ENCODE assay signal across 3 cellular contexts in the genomic region with DNA sequence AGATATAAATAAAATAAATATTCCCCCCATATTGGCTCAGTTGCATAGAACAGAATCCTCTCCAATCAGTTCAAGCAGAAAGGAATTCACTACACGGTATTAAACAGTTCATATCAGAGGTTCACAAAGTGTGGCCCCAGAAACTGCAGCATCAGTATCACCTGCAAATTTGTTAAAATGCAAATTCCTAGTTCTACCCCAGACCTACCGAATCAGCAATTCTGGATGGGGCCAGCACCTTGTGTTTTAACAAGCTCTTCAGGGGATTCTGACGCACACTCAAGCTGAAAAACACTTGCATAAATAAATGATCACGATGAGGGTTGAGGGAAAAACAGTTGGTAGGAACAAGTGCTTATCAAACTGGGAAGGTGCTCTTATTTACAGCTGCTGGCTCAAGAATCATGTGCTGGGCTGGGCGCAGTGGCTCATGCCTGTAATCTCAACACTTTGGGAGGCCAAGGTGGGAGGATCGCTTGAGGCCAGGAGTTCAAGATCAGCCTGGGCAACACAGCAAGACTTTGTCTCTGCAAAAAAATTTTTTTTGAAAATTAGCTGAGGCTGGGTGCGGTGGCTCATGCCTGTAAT.
TF ChIP-seq lines count a peak whose summit lies in the region.

No MANE protein-coding gene starts in this region.

TF ChIP-seq in A549, 52 proteins besides CTCF, POLR2A, EP300 and RAD21:
- TF ChIP-seq, protein P1, sequence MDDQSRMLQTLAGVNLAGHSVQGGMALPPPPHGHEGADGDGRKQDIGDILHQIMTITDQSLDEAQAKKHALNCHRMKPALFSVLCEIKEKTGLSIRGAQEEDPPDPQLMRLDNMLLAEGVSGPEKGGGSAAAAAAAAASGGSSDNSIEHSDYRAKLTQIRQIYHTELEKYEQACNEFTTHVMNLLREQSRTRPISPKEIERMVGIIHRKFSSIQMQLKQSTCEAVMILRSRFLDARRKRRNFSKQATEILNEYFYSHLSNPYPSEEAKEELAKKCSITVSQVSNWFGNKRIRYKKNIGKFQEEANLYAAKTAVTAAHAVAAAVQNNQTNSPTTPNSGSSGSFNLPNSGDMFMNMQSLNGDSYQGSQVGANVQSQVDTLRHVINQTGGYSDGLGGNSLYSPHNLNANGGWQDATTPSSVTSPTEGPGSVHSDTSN (IDR thresholded peaks at IDR 0.05): no peak
- TF ChIP-seq MAFK (IDR thresholded peaks at IDR 0.05; ENCODE audit: partially characterized antibody): peak; percentile 56

TF ChIP-seq in GM23338, 12 proteins besides CTCF, POLR2A, EP300 and RAD21 (continues in another document):
- TF ChIP-seq POLR2AphosphoS5 (IDR thresholded peaks at IDR 0.05; ENCODE audit: low read depth) (no peak), NANOG (IDR thresholded peaks at IDR 0.05; ENCODE audit: borderline replicate concordance) (no peak), ZNF462 (CRISPR knock-in tag; IDR thresholded peaks at IDR 0.05) (no peak), EZH2 (IDR thresholded peaks at IDR 0.05; ENCODE audit: low read depth, unreplicated experiment) (no peak), EZH2phosphoT487 (IDR thresholded peaks at IDR 0.05; ENCODE audit: unreplicated experiment) (no peak), REST (IDR thresholded peaks at IDR 0.05; ENCODE audit: unreplicated experiment) (no peak)

TF ChIP-seq in K562, 482 proteins besides CTCF, POLR2A, EP300 and RAD21:
- no peak for TF ChIP-seq ZNF224 (CRISPR knock-in tag; IDR thresholded peaks at IDR 0.05)
- TF ChIP-seq C11orf30 (IDR thresholded peaks at IDR 0.05; ENCODE audit: low read depth): peak; percentile 58
- TF ChIP-seq ZNF121 (CRISPR knock-in tag; conservative IDR thresholded peaks at IDR 0.05): peak; percentile 34; the same call in 1 of the 2 replicates
- peak; percentile 19 for TF ChIP-seq MAFG (tag; conservative IDR thresholded peaks at IDR 0.05)
- TF ChIP-seq DIDO1 (tag; IDR thresholded peaks at IDR 0.05; ENCODE audit: low read depth): no peak
- peak; percentile 41; the same call in 1 of the 2 replicates for TF ChIP-seq ZNF316 (IDR thresholded peaks at IDR 0.05)
